Comparison of ENCODE assay signal across 9 cellular contexts in genomic region chr16:48408688-48409087, GRCh38. TPM values are rescaled to one million over a fixed set of nuclear protein-coding genes. Genes with fewer than 3 reads are reported as not detected.
DNase-seq lines count a peak whose midpoint lies in the region; ATAC-seq and TF ChIP-seq lines count a peak whose summit lies in the region.
"Had no signal": no experiment of that assay in that cellular context is flagged by ENCODE, and none has a peak within 500 bp of the region (broad histone marks: within the 10 kb centered on the region; RNA-seq: fewer than 3 reads in every experiment).

No MANE protein-coding gene starts in this region.

- H3K79me1 ChIP-seq in IMR-90 (ENCODE audit: low read depth in 1 of 2, low read length in 2 of 2), result no peaks in the 10 kb centered on the region

- H4K8ac ChIP-seq in IMR-90 (ENCODE audit: low read depth in 2 of 2, low read length in 2 of 2), result peak overlapping the region in 1 of 2 experiments; percentile 1; a peak in 1 of 4 replicates

- H3K4me1 ChIP-seq in IMR-90 (ENCODE audit: control insufficient read depth, insufficient read depth, low read length) (peaks cover 12% of the 10 kb centered on the region), OCI-LY7 (ENCODE audit: insufficient read depth, low read length, poor library complexity, severe bottlenecking) (no peaks in the 10 kb centered on the region)

- WGBS in IMR-90 (ENCODE audit: extremely low coverage in 2 of 2, insufficient read length in 1 of 2), 2 experiments, result 100% methylated on average over 3 of the region's 7 CpGs; no CpG with 5 or more reads in 1 of the 2 experiments

- CTCF ChIA-PET in IMR-90 (lab: Yijun Ruan, JAX) (no interaction called here), OCI-LY7 (lab: Charles Lee; ENCODE audit: unreplicated experiment) (no interaction called here)

- H3K4me2 ChIP-seq in IMR-90 (ENCODE audit: low read depth, low read length) (no peak overlapping the region), OCI-LY7 (ENCODE audit: low read length) (no peak overlapping the region)

- H4K91ac ChIP-seq in IMR-90 (ENCODE audit: insufficient read depth, low read depth, low read length), result no peak overlapping the region

- DNase-seq in A172 (ENCODE audit: low spot score), result peak; percentile 41
- peak; percentile 67 for DNase-seq in IMR-90
- DNase-seq in astrocyte of the spinal cord (ENCODE audit: low read depth, low spot score), result peak; percentile 78
- peak; percentile 56 to 66 for DNase-seq in left colon
- no peak for DNase-seq in OCI-LY7 (ENCODE audit: low spot score)
- no peak for DNase-seq in NCI-H2227 treated with DMSO at 0.1 percent for 48 hours (lab: John Stamatoyannopoulos, UW)
- DNase-seq: stimulated activated naive B cell treated with anti-CD40 and anti-IgM and Interleukin-4, amounts not matched to agents 10 μg/mL and 1 μg/mL and 100 μg/mL, for 72 hours had no signal

- H3K9me1 ChIP-seq in IMR-90 (ENCODE audit: insufficient read depth, low read length), result peaks cover 7% of the 10 kb centered on the region; the same call in 1 of the 2 replicates

- BruUV-seq in IMR-90 (replicated peaks; lab: Mats Ljungman, UMichigan), result no TSS peak
- no TSS peak for BruUV-seq in OCI-LY7 (replicated peaks; lab: Mats Ljungman, UMichigan)

- no peaks in the 10 kb centered on the region for H3K9me3 ChIP-seq in IMR-90 (ENCODE audit: control insufficient read depth, insufficient read depth, low read length)
- no peaks in the 10 kb centered on the region for H3K9me3 ChIP-seq in OCI-LY7 (ENCODE audit: low read length)

- H4K20me1 ChIP-seq in IMR-90 (ENCODE audit: insufficient read depth, low read length) (no peaks in the 10 kb centered on the region), OCI-LY7 (ENCODE audit: insufficient read depth, low read length) (no peaks in the 10 kb centered on the region)

- H3K27me3 ChIP-seq in IMR-90 (ENCODE audit: control insufficient read depth, insufficient read depth, low read length), result no peaks in the 10 kb centered on the region

- no peak overlapping the region for H2AK9ac ChIP-seq in IMR-90 (replicated peaks; ENCODE audit: low read depth, low read length, poor library complexity)

- H2BK20ac ChIP-seq in IMR-90 (ENCODE audit: low read depth, low read length), result peak overlapping the region; percentile 61; the same call in 1 of the 2 replicates

- H3K36me3 ChIP-seq in IMR-90 (ENCODE audit: control insufficient read depth, insufficient read depth, low read length) (no peaks in the 10 kb centered on the region), OCI-LY7 (ENCODE audit: insufficient read depth, low read length) (no peaks in the 10 kb centered on the region)

- H3K4me3 ChIP-seq in IMR-90 (ENCODE audit: insufficient read depth, low read depth, low read length) (no peak overlapping the region), astrocyte of the spinal cord (ENCODE audit: low read depth, low read length) (no peak overlapping the region), OCI-LY7 (ENCODE audit: low read depth, low read length, poor library complexity, severe bottlenecking) (no peak overlapping the region)

- 0 out of 2 replicates have a peak overlapping the region, but pooled peaks have one; percentile 15 for H3K27ac ChIP-seq in IMR-90 (ENCODE audit: insufficient read depth, low read length)
- no peak overlapping the region for H3K27ac ChIP-seq in OCI-LY7 (ENCODE audit: low read depth, low read length, poor library complexity, severe bottlenecking)

- ATAC-seq in IMR-90 (ENCODE audit: low read depth) (no peak), left colon (no peak), HG03039 (IDR thresholded peaks at IDR 0.05; ENCODE audit: unreplicated experiment) (no peak), GM21825 (IDR thresholded peaks at IDR 0.05; ENCODE audit: unreplicated experiment) (no peak)
- ATAC-seq: stimulated activated naive B cell treated with anti-CD40 and anti-IgM and Interleukin-4, amounts not matched to agents 10 μg/mL and 1 μg/mL and 100 μg/mL, for 72 hours had no signal

- dilution Hi-C loops in IMR-90 (cut with HindIII; ENCODE audit: low sequenced_read_pairs, unreplicated experiment), result no loop called here

- no peak overlapping the region for H4K5ac ChIP-seq in IMR-90 (ENCODE audit: low read depth, low read length)

- no peak overlapping the region for H2BK15ac ChIP-seq in IMR-90 (ENCODE audit: low read depth, low read length)

- peak overlapping the region; percentile 2 for H3K4ac ChIP-seq in IMR-90 (ENCODE audit: low read depth, low read length)

- intact Hi-C loops in IMR-90 (cut with micrococcal nuclease), result loop anchor here (2.0 kb wide), 1 partner anchor 36 kb away; no protein-coding TSS in a partner anchor
- intact Hi-C loops in left colon (cut with DNase I, micrococcal nuclease), result no loop called here
- intact Hi-C loops in OCI-LY7 (cut with micrococcal nuclease; ENCODE audit: unreplicated experiment), result no loop called here

- H3K23ac ChIP-seq in IMR-90 (ENCODE audit: low read depth, low read length), result no peak overlapping the region

- TF ChIP-seq CTCF in IMR-90 (conservative IDR thresholded peaks at IDR 0.05; ENCODE audit: low read depth, low read length), result no peak
- TF ChIP-seq CTCF in astrocyte of the spinal cord (IDR thresholded peaks at IDR 0.05; ENCODE audit: low read depth, low read length), result no peak
- no peak for TF ChIP-seq CTCF in OCI-LY7 (conservative IDR thresholded peaks at IDR 0.05; ENCODE audit: low read length)

- no peaks in the 10 kb centered on the region for H3K79me2 ChIP-seq in OCI-LY7 (ENCODE audit: insufficient read depth, low read depth, low read length)

- TF ChIP-seq POLR2A in IMR-90 (IDR thresholded peaks at IDR 0.05; ENCODE audit: low read depth, low read length), result no peak

- in situ Hi-C loops in IMR-90 (cut with MboI; ENCODE audit: low sequenced_read_pairs), result no loop called here
- in situ Hi-C loops in astrocyte of the spinal cord (cut with HindIII; ENCODE audit: low sequenced_read_pairs), result no loop called here

- peak overlapping the region; percentile 9 for H2BK5ac ChIP-seq in IMR-90 (ENCODE audit: low read depth, low read length, poor library complexity, severe bottlenecking)

- no peaks in the 10 kb centered on the region for H3K9me2 ChIP-seq in OCI-LY7 (ENCODE audit: insufficient read depth, low read length)

- H2AK5ac ChIP-seq in IMR-90 (ENCODE audit: low read depth, low read length), result no peak overlapping the region; the same call in 1 of the 2 replicates

- TF ChIP-seq RAD21 in IMR-90 (IDR thresholded peaks at IDR 0.05; ENCODE audit: low read length), result no peak

- 0 out of 2 replicates have a peak overlapping the region, but pooled peaks have one; percentile 30 for H3K18ac ChIP-seq in IMR-90 (ENCODE audit: low read depth, low read length)

- no peak overlapping the region for H3K9ac ChIP-seq in IMR-90 (ENCODE audit: low read depth, low read length)

- peak overlapping the region; percentile 21; the same call in 1 of the 2 replicates for H2BK120ac ChIP-seq in IMR-90 (ENCODE audit: low read depth, low read length)

- H3K56ac ChIP-seq in IMR-90 (ENCODE audit: extremely low read depth, insufficient read depth, low read length), result no peak overlapping the region

- POLR2A ChIA-PET in IMR-90 (lab: Charles Lee; ENCODE audit: unreplicated experiment) (interaction anchor here (0.7 kb wide), 1 partner anchor 23 kb away, joined by 4 read pairs; the partner anchor contains the start of gene SIAH1), OCI-LY7 (lab: Charles Lee) (interaction anchor here (1.5 kb wide), 1 partner anchor 9 kb away, joined by 4 read pairs; no protein-coding TSS in a partner anchor)

- H3K14ac ChIP-seq in IMR-90 (replicated peaks; ENCODE audit: low read depth, low read length), result peak overlapping the region; percentile 4; the same call in 1 of the 2 replicates

- H2AFZ ChIP-seq in IMR-90 (replicated peaks; ENCODE audit: low read length, poor library complexity) (peak overlapping the region; percentile 2), OCI-LY7 (ENCODE audit: low read length) (no peak overlapping the region)

TF ChIP-seq in IMR-90, 13 proteins besides CTCF, POLR2A, EP300 and RAD21:
- TF ChIP-seq BHLHE40 (IDR thresholded peaks at IDR 0.05; ENCODE audit: low read depth, low read length) (no peak), MAFK (IDR thresholded peaks at IDR 0.05; ENCODE audit: low read depth, low read length) (no peak), FOS (IDR thresholded peaks at IDR 0.05; ENCODE audit: low read depth, low read length) (no peak), USF2 (IDR thresholded peaks at IDR 0.05; ENCODE audit: low read depth, low read length) (no peak), ELK1 (IDR thresholded peaks at IDR 0.05; ENCODE audit: borderline replicate concordance, low read depth, low read length) (no peak), MXI1 (IDR thresholded peaks at IDR 0.05; ENCODE audit: borderline replicate concordance, low read depth, low read length) (no peak), RCOR1 (IDR thresholded peaks at IDR 0.05; ENCODE audit: insufficient replicate concordance, low read length) (no peak), SMC3 (IDR thresholded peaks at IDR 0.05; ENCODE audit: low read depth, low read length) (no peak), NFE2L2 (IDR thresholded peaks at IDR 0.05; ENCODE audit: low read depth, low read length) (no peak), CEBPB (IDR thresholded peaks at IDR 0.05; ENCODE audit: low read depth, low read length) (no peak), MAZ (IDR thresholded peaks at IDR 0.05; ENCODE audit: borderline replicate concordance, low read depth, low read length) (no peak)

RNA-seq across cellular contexts. Expression of gene SIAH1, which starts 23.5 kb away (rescaled TPM):
- total RNA-seq in A172 (2014; rRNA removed; shearing (Covaris generic)), result 32.7 and 36.1 TPM in 2 replicates
- total RNA-seq in IMR-90 (2012; rRNA removed) (16.9 and 17.7 TPM in 2 replicates), left colon (10 to 100 TPM; 25.1 to 30.7 TPM), OCI-LY7 (2022) (18.9 and 23.1 TPM in 2 replicates)
- polyA plus RNA-seq in IMR-90 (2012; rRNA removed), result 8.8 and 10.3 TPM in 2 replicates
- polyA plus RNA-seq in IMR-90 (2012; cell fraction: cytosol; rRNA removed), result 6.3 and 10.9 TPM in 2 replicates
- 8.6 and 22.7 TPM in 2 replicates for polyA plus RNA-seq in IMR-90 (2012; cell fraction: nucleus; rRNA removed; ENCODE audit: low replicate concordance)
- 15.7 and 22.8 TPM in 2 replicates for total RNA-seq in OCI-LY7 (2014; rRNA removed; shearing (Covaris generic))

Comparison
In these comparisons a context has a peak if more than half of its experiments do, and no peak if none do; other contexts are left out.
1. DNase-seq: peak in A172 (single experiment), IMR-90 (single experiment), astrocyte of the spinal cord (single experiment) and left colon (2 of 2); none in OCI-LY7 (single experiment) and NCI-H2227 treated with DMSO at 0.1 percent for 48 hours (single experiment).